In genomic region chr6:144214622-144215401, GRCh38 we compare ENCODE assay signal across 8 cellular contexts.
DNase-seq lines count a peak whose midpoint lies in the region; ATAC-seq and TF ChIP-seq lines count a peak whose summit lies in the region.

No MANE protein-coding gene starts in this region.

- no peaks in the 10 kb centered on the region for H3K79me2 ChIP-seq in Loucy (ENCODE audit: insufficient read depth, low read length)

- peak overlapping the region; percentile 72; the same call in 1 of the 2 replicates for H3K27ac ChIP-seq in 22Rv1

- H3K27ac Mint-ChIP-seq in nephron = peak overlapping the region; percentile 95 to 96 (median 96)

- no peaks in the 10 kb centered on the region for H3K36me3 Mint-ChIP-seq in nephron (ENCODE audit: low read depth)

- H3K9me2 ChIP-seq in Loucy (replicated peaks; ENCODE audit: low read depth, low read length) = no peaks in the 10 kb centered on the region

- H3F3A ChIP-seq in Loucy (ENCODE audit: low read depth) = no peaks in the 10 kb centered on the region

- H3K4me2 ChIP-seq in Loucy (ENCODE audit: low read depth, low read length, poor library complexity, severe bottlenecking) = peak overlapping the region; percentile 97

- peak overlapping the region; percentile 85 for H3K9ac ChIP-seq in Loucy (ENCODE audit: low read depth, low read length, poor library complexity, severe bottlenecking)

- no peak for DNase-seq in choroid plexus epithelial cell (ENCODE audit: low read depth)
- no peak for DNase-seq in GM19240 (ENCODE audit: insufficient read length, low spot score)
- no peak for DNase-seq in NK-92 (lab: John Stamatoyannopoulos, UW; ENCODE audit: unreplicated experiment)
- DNase-seq in cerebellum (ENCODE audit: low spot score) = no peak

- ATAC-seq in HG02840 (IDR thresholded peaks at IDR 0.05; ENCODE audit: low FRiP score, unreplicated experiment) = no peak

- TF ChIP-seq CTCF in 22Rv1 (IDR thresholded peaks at IDR 0.05) = no peak
- TF ChIP-seq CTCF in Loucy (conservative IDR thresholded peaks at IDR 0.05; ENCODE audit: low read length) = no peak
- no peak for TF ChIP-seq CTCF in choroid plexus epithelial cell (conservative IDR thresholded peaks at IDR 0.05; ENCODE audit: low read depth, low read length)
- no peak for TF ChIP-seq CTCF in nephron (IDR thresholded peaks at IDR 0.05; ENCODE audit: unreplicated experiment in 3 of 3)

- no peaks in the 10 kb centered on the region for H4K20me1 ChIP-seq in Loucy (ENCODE audit: insufficient read depth, low read length, poor library complexity, severe bottlenecking)

- no peaks in the 10 kb centered on the region for H3K36me3 ChIP-seq in Loucy (ENCODE audit: insufficient read depth, low read length)

- H3K27me3 ChIP-seq in Loucy (ENCODE audit: insufficient read depth, low read length, poor library complexity, severe bottlenecking) = no peaks in the 10 kb centered on the region

- H3K4me1 ChIP-seq in Loucy (ENCODE audit: insufficient read depth, low read length, poor library complexity, severe bottlenecking) = peaks cover 9% of the 10 kb centered on the region

- peak overlapping the region; percentile 87 to 93 (median 88) for H3K4me3 Mint-ChIP-seq in nephron

- H2AFZ ChIP-seq in Loucy (ENCODE audit: low read length) = peak overlapping the region; percentile 100

- peak overlapping the region; percentile 82 for H3K4me3 ChIP-seq in Loucy (ENCODE audit: low read length, poor library complexity, severe bottlenecking)
- peak overlapping the region; percentile 67 for H3K4me3 ChIP-seq in choroid plexus epithelial cell (ENCODE audit: low read depth, low read length)

- H3K9me3 ChIP-seq in Loucy (ENCODE audit: insufficient read depth, low read depth, low read length) = no peaks in the 10 kb centered on the region

- H3K9me3 Mint-ChIP-seq in nephron = no peaks in the 10 kb centered on the region

- no peaks in the 10 kb centered on the region for H3K27me3 Mint-ChIP-seq in nephron (ENCODE audit: low read depth)

- peaks cover 17% of the 10 kb centered on the region for H3K4me1 Mint-ChIP-seq in nephron
